ENCODE assay signal across 1 cellular context in the genomic region with DNA sequence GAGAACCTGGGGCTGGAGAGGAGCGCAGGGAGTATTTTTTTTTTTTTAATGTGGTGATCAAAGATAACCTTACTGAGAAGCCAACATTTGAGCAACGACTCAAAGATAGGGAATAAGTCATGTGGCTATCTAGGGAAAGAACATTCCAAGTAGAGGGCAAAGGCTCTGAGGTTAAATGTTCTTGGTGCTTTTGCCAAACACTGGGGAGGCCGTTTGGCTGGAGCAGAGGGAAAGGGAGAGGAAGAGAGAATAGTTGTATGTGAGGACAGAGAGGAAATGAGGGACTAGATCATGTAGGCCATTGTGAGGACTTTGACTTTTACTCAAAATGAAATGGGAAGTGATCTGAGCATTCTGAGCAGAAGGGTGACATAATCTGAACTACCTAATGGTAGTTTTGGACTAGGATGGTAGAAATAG.
A peak's percentile ranks its signal among the peaks of the same experiment; 100 is the strongest.
TF ChIP-seq lines count a peak whose summit lies in the region.

No MANE protein-coding gene starts in this region.

TF ChIP-seq in GM12878, 131 proteins besides CTCF, POLR2A, EP300 and RAD21 (continues in another document):
- TF ChIP-seq FOXK2 (IDR thresholded peaks at IDR 0.05) (no peak), SIX5 (IDR thresholded peaks at IDR 0.05; ENCODE audit: low read depth, low read length, severe bottlenecking) (no peak), SRF (IDR thresholded peaks at IDR 0.05; ENCODE audit: low read depth in 2 of 2, low read length in 2 of 2) (no peak), ESRRA (IDR thresholded peaks at IDR 0.05; ENCODE audit: low read length) (no peak), ASH2L (IDR thresholded peaks at IDR 0.05; ENCODE audit: borderline replicate concordance, low read depth) (no peak), FOS (IDR thresholded peaks at IDR 0.05; ENCODE audit: borderline replicate concordance, extremely low read depth, insufficient read length) (no peak), IKZF2 (IDR thresholded peaks at IDR 0.05) (peak; percentile 33 to 39; a peak in 1 of 4 replicates), NR2C1 (IDR thresholded peaks at IDR 0.05) (no peak), DPF2 (IDR thresholded peaks at IDR 0.05) (peak; percentile 80), SUPT20H (IDR thresholded peaks at IDR 0.05; ENCODE audit: borderline replicate concordance, control insufficient read depth, low read depth, low read length) (no peak), NRF1 (conservative IDR thresholded peaks at IDR 0.05; ENCODE audit: low read depth, low read length) (no peak), PAX5 (IDR thresholded peaks at IDR 0.05; ENCODE audit: borderline replicate concordance, low read depth, low read length) (no peak), ZNF622 (IDR thresholded peaks at IDR 0.05) (no peak), SMC3 (IDR thresholded peaks at IDR 0.05; ENCODE audit: borderline replicate concordance, low read length) (no peak), ZNF207 (IDR thresholded peaks at IDR 0.05; ENCODE audit: borderline replicate concordance) (no peak), SUZ12 (IDR thresholded peaks at IDR 0.05; ENCODE audit: unreplicated experiment) (no peak), POLR2AphosphoS5 (IDR thresholded peaks at IDR 0.05; ENCODE audit: low read length) (no peak), STAT1 (conservative IDR thresholded peaks at IDR 0.05) (no peak), MYB (IDR thresholded peaks at IDR 0.05; ENCODE audit: borderline replicate concordance, low read depth, low read length) (no peak), BACH1 (IDR thresholded peaks at IDR 0.05; ENCODE audit: borderline replicate concordance) (no peak), MXI1 (IDR thresholded peaks at IDR 0.05; ENCODE audit: low read depth, low read length) (no peak), ZNF217 (IDR thresholded peaks at IDR 0.05) (no peak), ETV6 (conservative IDR thresholded peaks at IDR 0.05 in 1 of 2, IDR thresholded peaks at IDR 0.05 in 1 of 2; ENCODE audit: borderline replicate concordance in 1 of 2, low read depth in 1 of 2) (peak in 1 of 2 experiments; percentile 95; a peak in 2 of 4 replicates), NFIC (IDR thresholded peaks at IDR 0.05; ENCODE audit: low read depth, low read length) (peak; percentile 51; the same call in 1 of the 2 replicates), PAX8 (IDR thresholded peaks at IDR 0.05) (no peak), RUNX3 (IDR thresholded peaks at IDR 0.05; ENCODE audit: low read length) (no peak), YY1 (IDR thresholded peaks at IDR 0.05; ENCODE audit: low read depth, low read length) (no peak), SMARCA5 (IDR thresholded peaks at IDR 0.05) (no peak), PML (IDR thresholded peaks at IDR 0.05; ENCODE audit: low read length) (no peak), MYC (IDR thresholded peaks at IDR 0.05; ENCODE audit: insufficient read depth, insufficient read length, insufficient replicate concordance, low read length, severe bottlenecking) (no peak), SIN3A (IDR thresholded peaks at IDR 0.05; ENCODE audit: low read depth, low read length) (no peak), CHD1 (IDR thresholded peaks at IDR 0.05; ENCODE audit: low read depth, low read length) (no peak), RELA (IDR thresholded peaks at IDR 0.05; ENCODE audit: borderline replicate concordance, partially characterized antibody) (no peak), JUND (IDR thresholded peaks at IDR 0.05; ENCODE audit: low read depth, low read length) (no peak)
- TF ChIP-seq, protein P1, sequence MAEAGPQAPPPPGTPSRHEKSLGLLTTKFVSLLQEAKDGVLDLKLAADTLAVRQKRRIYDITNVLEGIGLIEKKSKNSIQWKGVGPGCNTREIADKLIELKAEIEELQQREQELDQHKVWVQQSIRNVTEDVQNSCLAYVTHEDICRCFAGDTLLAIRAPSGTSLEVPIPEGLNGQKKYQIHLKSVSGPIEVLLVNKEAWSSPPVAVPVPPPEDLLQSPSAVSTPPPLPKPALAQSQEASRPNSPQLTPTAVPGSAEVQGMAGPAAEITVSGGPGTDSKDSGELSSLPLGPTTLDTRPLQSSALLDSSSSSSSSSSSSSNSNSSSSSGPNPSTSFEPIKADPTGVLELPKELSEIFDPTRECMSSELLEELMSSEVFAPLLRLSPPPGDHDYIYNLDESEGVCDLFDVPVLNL (IDR thresholded peaks at IDR 0.05; ENCODE audit: low read depth, low read length) = no peak
- TF ChIP-seq, protein P2, sequence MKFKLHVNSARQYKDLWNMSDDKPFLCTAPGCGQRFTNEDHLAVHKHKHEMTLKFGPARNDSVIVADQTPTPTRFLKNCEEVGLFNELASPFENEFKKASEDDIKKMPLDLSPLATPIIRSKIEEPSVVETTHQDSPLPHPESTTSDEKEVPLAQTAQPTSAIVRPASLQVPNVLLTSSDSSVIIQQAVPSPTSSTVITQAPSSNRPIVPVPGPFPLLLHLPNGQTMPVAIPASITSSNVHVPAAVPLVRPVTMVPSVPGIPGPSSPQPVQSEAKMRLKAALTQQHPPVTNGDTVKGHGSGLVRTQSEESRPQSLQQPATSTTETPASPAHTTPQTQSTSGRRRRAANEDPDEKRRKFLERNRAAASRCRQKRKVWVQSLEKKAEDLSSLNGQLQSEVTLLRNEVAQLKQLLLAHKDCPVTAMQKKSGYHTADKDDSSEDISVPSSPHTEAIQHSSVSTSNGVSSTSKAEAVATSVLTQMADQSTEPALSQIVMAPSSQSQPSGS (IDR thresholded peaks at IDR 0.05; ENCODE audit: low read length) = peak; percentile 59; the same call in 1 of the 2 replicates
- TF ChIP-seq, protein P3, sequence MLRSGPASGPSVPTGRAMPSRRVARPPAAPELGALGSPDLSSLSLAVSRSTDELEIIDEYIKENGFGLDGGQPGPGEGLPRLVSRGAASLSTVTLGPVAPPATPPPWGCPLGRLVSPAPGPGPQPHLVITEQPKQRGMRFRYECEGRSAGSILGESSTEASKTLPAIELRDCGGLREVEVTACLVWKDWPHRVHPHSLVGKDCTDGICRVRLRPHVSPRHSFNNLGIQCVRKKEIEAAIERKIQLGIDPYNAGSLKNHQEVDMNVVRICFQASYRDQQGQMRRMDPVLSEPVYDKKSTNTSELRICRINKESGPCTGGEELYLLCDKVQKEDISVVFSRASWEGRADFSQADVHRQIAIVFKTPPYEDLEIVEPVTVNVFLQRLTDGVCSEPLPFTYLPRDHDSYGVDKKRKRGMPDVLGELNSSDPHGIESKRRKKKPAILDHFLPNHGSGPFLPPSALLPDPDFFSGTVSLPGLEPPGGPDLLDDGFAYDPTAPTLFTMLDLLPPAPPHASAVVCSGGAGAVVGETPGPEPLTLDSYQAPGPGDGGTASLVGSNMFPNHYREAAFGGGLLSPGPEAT (IDR thresholded peaks at IDR 0.05; ENCODE audit: low read depth) = no peak
- TF ChIP-seq, protein P4, sequence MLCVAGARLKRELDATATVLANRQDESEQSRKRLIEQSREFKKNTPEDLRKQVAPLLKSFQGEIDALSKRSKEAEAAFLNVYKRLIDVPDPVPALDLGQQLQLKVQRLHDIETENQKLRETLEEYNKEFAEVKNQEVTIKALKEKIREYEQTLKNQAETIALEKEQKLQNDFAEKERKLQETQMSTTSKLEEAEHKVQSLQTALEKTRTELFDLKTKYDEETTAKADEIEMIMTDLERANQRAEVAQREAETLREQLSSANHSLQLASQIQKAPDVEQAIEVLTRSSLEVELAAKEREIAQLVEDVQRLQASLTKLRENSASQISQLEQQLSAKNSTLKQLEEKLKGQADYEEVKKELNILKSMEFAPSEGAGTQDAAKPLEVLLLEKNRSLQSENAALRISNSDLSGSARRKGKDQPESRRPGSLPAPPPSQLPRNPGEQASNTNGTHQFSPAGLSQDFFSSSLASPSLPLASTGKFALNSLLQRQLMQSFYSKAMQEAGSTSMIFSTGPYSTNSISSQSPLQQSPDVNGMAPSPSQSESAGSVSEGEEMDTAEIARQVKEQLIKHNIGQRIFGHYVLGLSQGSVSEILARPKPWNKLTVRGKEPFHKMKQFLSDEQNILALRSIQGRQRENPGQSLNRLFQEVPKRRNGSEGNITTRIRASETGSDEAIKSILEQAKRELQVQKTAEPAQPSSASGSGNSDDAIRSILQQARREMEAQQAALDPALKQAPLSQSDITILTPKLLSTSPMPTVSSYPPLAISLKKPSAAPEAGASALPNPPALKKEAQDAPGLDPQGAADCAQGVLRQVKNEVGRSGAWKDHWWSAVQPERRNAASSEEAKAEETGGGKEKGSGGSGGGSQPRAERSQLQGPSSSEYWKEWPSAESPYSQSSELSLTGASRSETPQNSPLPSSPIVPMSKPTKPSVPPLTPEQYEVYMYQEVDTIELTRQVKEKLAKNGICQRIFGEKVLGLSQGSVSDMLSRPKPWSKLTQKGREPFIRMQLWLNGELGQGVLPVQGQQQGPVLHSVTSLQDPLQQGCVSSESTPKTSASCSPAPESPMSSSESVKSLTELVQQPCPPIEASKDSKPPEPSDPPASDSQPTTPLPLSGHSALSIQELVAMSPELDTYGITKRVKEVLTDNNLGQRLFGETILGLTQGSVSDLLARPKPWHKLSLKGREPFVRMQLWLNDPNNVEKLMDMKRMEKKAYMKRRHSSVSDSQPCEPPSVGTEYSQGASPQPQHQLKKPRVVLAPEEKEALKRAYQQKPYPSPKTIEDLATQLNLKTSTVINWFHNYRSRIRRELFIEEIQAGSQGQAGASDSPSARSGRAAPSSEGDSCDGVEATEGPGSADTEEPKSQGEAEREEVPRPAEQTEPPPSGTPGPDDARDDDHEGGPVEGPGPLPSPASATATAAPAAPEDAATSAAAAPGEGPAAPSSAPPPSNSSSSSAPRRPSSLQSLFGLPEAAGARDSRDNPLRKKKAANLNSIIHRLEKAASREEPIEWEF (IDR thresholded peaks at IDR 0.05; ENCODE audit: insufficient replicate concordance, low read depth, low read length) = no peak
- TF ChIP-seq, protein P5, sequence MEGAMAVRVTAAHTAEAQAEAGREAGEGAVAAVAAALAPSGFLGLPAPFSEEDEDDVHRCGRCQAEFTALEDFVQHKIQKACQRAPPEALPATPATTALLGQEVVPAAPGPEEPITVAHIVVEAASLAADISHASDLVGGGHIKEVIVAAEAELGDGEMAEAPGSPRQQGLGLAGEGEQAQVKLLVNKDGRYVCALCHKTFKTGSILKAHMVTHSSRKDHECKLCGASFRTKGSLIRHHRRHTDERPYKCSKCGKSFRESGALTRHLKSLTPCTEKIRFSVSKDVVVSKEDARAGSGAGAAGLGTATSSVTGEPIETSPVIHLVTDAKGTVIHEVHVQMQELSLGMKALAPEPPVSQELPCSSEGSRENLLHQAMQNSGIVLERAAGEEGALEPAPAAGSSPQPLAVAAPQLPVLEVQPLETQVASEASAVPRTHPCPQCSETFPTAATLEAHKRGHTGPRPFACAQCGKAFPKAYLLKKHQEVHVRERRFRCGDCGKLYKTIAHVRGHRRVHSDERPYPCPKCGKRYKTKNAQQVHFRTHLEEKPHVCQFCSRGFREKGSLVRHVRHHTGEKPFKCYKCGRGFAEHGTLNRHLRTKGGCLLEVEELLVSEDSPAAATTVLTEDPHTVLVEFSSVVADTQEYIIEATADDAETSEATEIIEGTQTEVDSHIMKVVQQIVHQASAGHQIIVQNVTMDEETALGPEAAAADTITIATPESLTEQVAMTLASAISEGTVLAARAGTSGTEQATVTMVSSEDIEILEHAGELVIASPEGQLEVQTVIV (IDR thresholded peaks at IDR 0.05; ENCODE audit: borderline replicate concordance, partially characterized antibody) = no peak
- TF ChIP-seq, protein P6, sequence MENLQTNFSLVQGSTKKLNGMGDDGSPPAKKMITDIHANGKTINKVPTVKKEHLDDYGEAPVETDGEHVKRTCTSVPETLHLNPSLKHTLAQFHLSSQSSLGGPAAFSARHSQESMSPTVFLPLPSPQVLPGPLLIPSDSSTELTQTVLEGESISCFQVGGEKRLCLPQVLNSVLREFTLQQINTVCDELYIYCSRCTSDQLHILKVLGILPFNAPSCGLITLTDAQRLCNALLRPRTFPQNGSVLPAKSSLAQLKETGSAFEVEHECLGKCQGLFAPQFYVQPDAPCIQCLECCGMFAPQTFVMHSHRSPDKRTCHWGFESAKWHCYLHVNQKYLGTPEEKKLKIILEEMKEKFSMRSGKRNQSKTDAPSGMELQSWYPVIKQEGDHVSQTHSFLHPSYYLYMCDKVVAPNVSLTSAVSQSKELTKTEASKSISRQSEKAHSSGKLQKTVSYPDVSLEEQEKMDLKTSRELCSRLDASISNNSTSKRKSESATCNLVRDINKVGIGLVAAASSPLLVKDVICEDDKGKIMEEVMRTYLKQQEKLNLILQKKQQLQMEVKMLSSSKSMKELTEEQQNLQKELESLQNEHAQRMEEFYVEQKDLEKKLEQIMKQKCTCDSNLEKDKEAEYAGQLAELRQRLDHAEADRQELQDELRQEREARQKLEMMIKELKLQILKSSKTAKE (IDR thresholded peaks at IDR 0.05; ENCODE audit: low read depth, poor library complexity, severe bottlenecking) = no peak
- TF ChIP-seq, protein P7, sequence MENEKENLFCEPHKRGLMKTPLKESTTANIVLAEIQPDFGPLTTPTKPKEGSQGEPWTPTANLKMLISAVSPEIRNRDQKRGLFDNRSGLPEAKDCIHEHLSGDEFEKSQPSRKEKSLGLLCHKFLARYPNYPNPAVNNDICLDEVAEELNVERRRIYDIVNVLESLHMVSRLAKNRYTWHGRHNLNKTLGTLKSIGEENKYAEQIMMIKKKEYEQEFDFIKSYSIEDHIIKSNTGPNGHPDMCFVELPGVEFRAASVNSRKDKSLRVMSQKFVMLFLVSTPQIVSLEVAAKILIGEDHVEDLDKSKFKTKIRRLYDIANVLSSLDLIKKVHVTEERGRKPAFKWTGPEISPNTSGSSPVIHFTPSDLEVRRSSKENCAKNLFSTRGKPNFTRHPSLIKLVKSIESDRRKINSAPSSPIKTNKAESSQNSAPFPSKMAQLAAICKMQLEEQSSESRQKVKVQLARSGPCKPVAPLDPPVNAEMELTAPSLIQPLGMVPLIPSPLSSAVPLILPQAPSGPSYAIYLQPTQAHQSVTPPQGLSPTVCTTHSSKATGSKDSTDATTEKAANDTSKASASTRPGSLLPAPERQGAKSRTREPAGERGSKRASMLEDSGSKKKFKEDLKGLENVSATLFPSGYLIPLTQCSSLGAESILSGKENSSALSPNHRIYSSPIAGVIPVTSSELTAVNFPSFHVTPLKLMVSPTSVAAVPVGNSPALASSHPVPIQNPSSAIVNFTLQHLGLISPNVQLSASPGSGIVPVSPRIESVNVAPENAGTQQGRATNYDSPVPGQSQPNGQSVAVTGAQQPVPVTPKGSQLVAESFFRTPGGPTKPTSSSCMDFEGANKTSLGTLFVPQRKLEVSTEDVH (IDR thresholded peaks at IDR 0.05; ENCODE audit: low read depth, partially characterized antibody) = no peak
- TF ChIP-seq, protein P8, sequence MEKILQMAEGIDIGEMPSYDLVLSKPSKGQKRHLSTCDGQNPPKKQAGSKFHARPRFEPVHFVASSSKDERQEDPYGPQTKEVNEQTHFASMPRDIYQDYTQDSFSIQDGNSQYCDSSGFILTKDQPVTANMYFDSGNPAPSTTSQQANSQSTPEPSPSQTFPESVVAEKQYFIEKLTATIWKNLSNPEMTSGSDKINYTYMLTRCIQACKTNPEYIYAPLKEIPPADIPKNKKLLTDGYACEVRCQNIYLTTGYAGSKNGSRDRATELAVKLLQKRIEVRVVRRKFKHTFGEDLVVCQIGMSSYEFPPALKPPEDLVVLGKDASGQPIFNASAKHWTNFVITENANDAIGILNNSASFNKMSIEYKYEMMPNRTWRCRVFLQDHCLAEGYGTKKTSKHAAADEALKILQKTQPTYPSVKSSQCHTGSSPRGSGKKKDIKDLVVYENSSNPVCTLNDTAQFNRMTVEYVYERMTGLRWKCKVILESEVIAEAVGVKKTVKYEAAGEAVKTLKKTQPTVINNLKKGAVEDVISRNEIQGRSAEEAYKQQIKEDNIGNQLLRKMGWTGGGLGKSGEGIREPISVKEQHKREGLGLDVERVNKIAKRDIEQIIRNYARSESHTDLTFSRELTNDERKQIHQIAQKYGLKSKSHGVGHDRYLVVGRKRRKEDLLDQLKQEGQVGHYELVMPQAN (conservative IDR thresholded peaks at IDR 0.05) = no peak
